Comparison of ENCODE assay signal across 1 cellular context in genomic region chr7:101153969-101154692, GRCh38.
TF ChIP-seq lines count a peak whose summit lies in the region.

Gene AP1S1 (plus strand): TSS chr7:101154476. CDS start chr7:101154515, 39 bp downstream.

TF ChIP-seq in HepG2, 621 proteins besides CTCF, POLR2A, EP300 and RAD21 (continued from another document and continues in another):
- TF ChIP-seq SNAPC4 (CRISPR knock-in tag; IDR thresholded peaks at IDR 0.05) (no peak), FOXC1 (CRISPR knock-in tag; IDR thresholded peaks at IDR 0.05; ENCODE audit: borderline replicate concordance) (0 out of 2 replicates have a peak, but pooled peaks have one; percentile 19), SP5 (CRISPR knock-in tag; IDR thresholded peaks at IDR 0.05; ENCODE audit: borderline replicate concordance, low read depth) (peak; percentile 97), FOXP4 (CRISPR knock-in tag; IDR thresholded peaks at IDR 0.05) (0 out of 2 replicates have a peak, but pooled peaks have one; percentile 12), GMEB1 (CRISPR knock-in tag; IDR thresholded peaks at IDR 0.05; ENCODE audit: borderline replicate concordance) (peak; percentile 51; the same call in 1 of the 2 replicates), SALL1 (CRISPR knock-in tag; IDR thresholded peaks at IDR 0.05) (peak; percentile 51), IRF9 (CRISPR knock-in tag; IDR thresholded peaks at IDR 0.05; ENCODE audit: borderline replicate concordance) (peak; percentile 23; the same call in 1 of the 2 replicates), ZSCAN21 (CRISPR knock-in tag; IDR thresholded peaks at IDR 0.05; ENCODE audit: borderline replicate concordance) (0 out of 2 replicates have a peak, but pooled peaks have one; percentile 45), ARID4A (CRISPR knock-in tag; IDR thresholded peaks at IDR 0.05; ENCODE audit: borderline replicate concordance) (peak; percentile 67; the same call in 1 of the 2 replicates), BHLHE40 (IDR thresholded peaks at IDR 0.05; ENCODE audit: low read length) (peak; percentile 14; the same call in 1 of the 2 replicates), TBX2 (CRISPR knock-in tag; IDR thresholded peaks at IDR 0.05; ENCODE audit: borderline replicate concordance) (peak; percentile 45; the same call in 1 of the 2 replicates), ZNF337 (CRISPR knock-in tag; IDR thresholded peaks at IDR 0.05; ENCODE audit: borderline replicate concordance, low read depth) (no peak), DRAP1 (CRISPR knock-in tag; IDR thresholded peaks at IDR 0.05) (peak; percentile 83), KAT8 (CRISPR knock-in tag; IDR thresholded peaks at IDR 0.05) (peak; percentile 49; the same call in 1 of the 2 replicates), GATAD2A (CRISPR knock-in tag; IDR thresholded peaks at IDR 0.05) (peak; percentile 27; the same call in 1 of the 2 replicates), SYNCRIP (IDR thresholded peaks at IDR 0.05; ENCODE audit: insufficient read depth, low read depth, low read length) (no peak), ZNF441 (CRISPR knock-in tag; IDR thresholded peaks at IDR 0.05; ENCODE audit: borderline replicate concordance) (0 out of 2 replicates have a peak, but pooled peaks have one; percentile 8), ZNF225 (CRISPR knock-in tag; IDR thresholded peaks at IDR 0.05) (no peak), HNRNPLL (IDR thresholded peaks at IDR 0.05; ENCODE audit: low read depth, low read length, poor library complexity, severe bottlenecking) (peak; percentile 50), MZF1 (CRISPR knock-in tag; IDR thresholded peaks at IDR 0.05; ENCODE audit: borderline replicate concordance) (no peak), RBM39 (IDR thresholded peaks at IDR 0.05; ENCODE audit: low read depth, low read length, poor library complexity, severe bottlenecking) (peak; percentile 93), ZNF496 (CRISPR knock-in tag; IDR thresholded peaks at IDR 0.05; ENCODE audit: insufficient replicate concordance) (no peak), RFX5 (IDR thresholded peaks at IDR 0.05; ENCODE audit: low read depth, low read length) (peak; percentile 72), TFDP1 (CRISPR knock-in tag; IDR thresholded peaks at IDR 0.05; ENCODE audit: borderline replicate concordance) (peak; percentile 76; the same call in 1 of the 2 replicates), KDM1A (CRISPR knock-in tag; IDR thresholded peaks at IDR 0.05) (0 out of 2 replicates have a peak, but pooled peaks have one; percentile 9), RNF2 (conservative IDR thresholded peaks at IDR 0.05; ENCODE audit: low read depth) (peak; percentile 87), HIVEP1 (CRISPR knock-in tag; IDR thresholded peaks at IDR 0.05) (no peak), ZFP41 (CRISPR knock-in tag; IDR thresholded peaks at IDR 0.05; ENCODE audit: borderline replicate concordance) (no peak), THAP11 (CRISPR knock-in tag; IDR thresholded peaks at IDR 0.05) (peak; percentile 87), ZNF503 (CRISPR knock-in tag; IDR thresholded peaks at IDR 0.05) (no peak), ZIK1 (CRISPR knock-in tag; IDR thresholded peaks at IDR 0.05; ENCODE audit: borderline replicate concordance, low read depth) (no peak), ZNF331 (CRISPR knock-in tag; IDR thresholded peaks at IDR 0.05) (0 out of 2 replicates have a peak, but pooled peaks have one; percentile 36), HCFC1 (IDR thresholded peaks at IDR 0.05; ENCODE audit: low read depth, low read length) (0 out of 2 replicates have a peak, but pooled peaks have one; percentile 5), TFAP4 (IDR thresholded peaks at IDR 0.05; ENCODE audit: borderline replicate concordance, low read depth) (peak; percentile 14; the same call in 1 of the 2 replicates), CSRNP2 (CRISPR knock-in tag; conservative IDR thresholded peaks at IDR 0.05; ENCODE audit: low read depth) (no peak), TAF1 (CRISPR knock-in tag; IDR thresholded peaks at IDR 0.05) (peak; percentile 44; the same call in 1 of the 2 replicates), ZNF124 (CRISPR knock-in tag; IDR thresholded peaks at IDR 0.05) (0 out of 2 replicates have a peak, but pooled peaks have one; percentile 24)
